In genomic region chr18:9876867-9877654, GRCh38 we compare ENCODE assay signal across 8 cellular contexts. TPM values are rescaled to one million over a fixed set of nuclear protein-coding genes. Genes with fewer than 3 reads are reported as not detected.
DNase-seq lines count a peak whose midpoint lies in the region; ATAC-seq and TF ChIP-seq lines count a peak whose summit lies in the region.

No MANE protein-coding gene starts in this region.

- peak; percentile 89 for ATAC-seq in aorta (ENCODE audit: low FRiP score)
- no peak for ATAC-seq in HG03521 (IDR thresholded peaks at IDR 0.05; ENCODE audit: unreplicated experiment)

- WGBS in liver: 38% methylated on average over 9 of the region's 9 CpGs
- WGBS in aorta, 2 donors: 5 to 6% methylated on average over 9 of the region's 9 CpGs

- TF ChIP-seq CTCF in liver (IDR thresholded peaks at IDR 0.05; ENCODE audit: low read depth, low read length, missing input control): no peak

- peak in 1 of 2 donors; percentile 23 for TF ChIP-seq RAD21 in liver (IDR thresholded peaks at IDR 0.05)

- DNase-seq in A172 (ENCODE audit: low spot score) (peak; percentile 92), HS-5 (ENCODE audit: low read depth) (peak; percentile 77), astrocyte of the hippocampus (ENCODE audit: low read depth, low spot score) (peak; percentile 87), aorta (no peak), CD1c-positive myeloid dendritic cell (ENCODE audit: extremely low spot score) (no peak), SIG-M5 treated with dmso at 0.1 percent for 504 hours (lab: John Stamatoyannopoulos, UW; ENCODE audit: unreplicated experiment) (no peak)

- intact Hi-C loops in aorta (cut with DNase I): no loop called here

- H3K36me3 ChIP-seq in liver (ENCODE audit: control insufficient read depth in 4 of 4, insufficient read depth in 3 of 4, low read depth in 1 of 4, low read length in 3 of 4) (no peaks in the 10 kb centered on the region), aorta (ENCODE audit: control insufficient read depth in 1 of 2, insufficient read depth in 2 of 2, low read length in 1 of 2) (no peaks in the 10 kb centered on the region)

- H3K9ac ChIP-seq in liver (ENCODE audit: low read depth in 1 of 2, low read length in 2 of 2): peak overlapping the region in 1 of 2 donors; percentile 31

- H3K9me3 ChIP-seq in liver (ENCODE audit: control insufficient read depth in 4 of 4, low read length in 3 of 4): no peaks in the 10 kb centered on the region
- no peaks in the 10 kb centered on the region for H3K9me3 ChIP-seq in aorta (ENCODE audit: control insufficient read depth, low read length)

- peak overlapping the region; percentile 12 to 37 for H3K27ac ChIP-seq in liver (ENCODE audit: low read depth in 1 of 2, low read length in 2 of 2)
- H3K27ac ChIP-seq in aorta (ENCODE audit: low read depth in 1 of 2, low read length in 2 of 2): peak overlapping the region; percentile 1 to 57

- H3K4me3 ChIP-seq in liver (ENCODE audit: low read depth in 1 of 3, low read length in 3 of 3) (no peak overlapping the region), aorta (ENCODE audit: low read length in 2 of 2) (peak overlapping the region; percentile 16 to 43)

- H3K27me3 ChIP-seq in liver (ENCODE audit: control insufficient read depth in 4 of 4, insufficient read depth in 4 of 4, low read length in 3 of 4) (no peaks in the 10 kb centered on the region), aorta (ENCODE audit: control insufficient read depth in 1 of 2, insufficient read depth in 2 of 2, low read length in 1 of 2) (no peaks in the 10 kb centered on the region)

- H3K4me1 ChIP-seq in liver (ENCODE audit: control insufficient read depth in 4 of 4, insufficient read depth in 4 of 4, low read length in 3 of 4): no peaks in the 10 kb centered on the region
- no peaks in the 10 kb centered on the region for H3K4me1 ChIP-seq in aorta (ENCODE audit: control insufficient read depth in 1 of 2, insufficient read depth in 2 of 2, low read length in 2 of 2)

TF ChIP-seq in liver, 16 proteins besides CTCF, POLR2A, EP300 and RAD21:
- TF ChIP-seq HNF4G (IDR thresholded peaks at IDR 0.05): no peak
- TF ChIP-seq ATF3 (IDR thresholded peaks at IDR 0.05): no peak
- TF ChIP-seq GABPA (IDR thresholded peaks at IDR 0.05 in 1 of 2, conservative IDR thresholded peaks at IDR 0.05 in 1 of 2): no peak
- TF ChIP-seq JUND (IDR thresholded peaks at IDR 0.05): no peak
- no peak for TF ChIP-seq ZBTB33 (IDR thresholded peaks at IDR 0.05)
- no peak for TF ChIP-seq TAF1 (conservative IDR thresholded peaks at IDR 0.05)
- no peak for TF ChIP-seq FOXA1 (IDR thresholded peaks at IDR 0.05)
- no peak for TF ChIP-seq RXRA (IDR thresholded peaks at IDR 0.05)
- peak; percentile 62 for TF ChIP-seq YY1 (IDR thresholded peaks at IDR 0.05)
- TF ChIP-seq SP1 (IDR thresholded peaks at IDR 0.05): peak; percentile 14
- no peak for TF ChIP-seq NR2F2 (IDR thresholded peaks at IDR 0.05)
- TF ChIP-seq MAX (IDR thresholded peaks at IDR 0.05): peak; percentile 16
- no peak for TF ChIP-seq HNF4A (conservative IDR thresholded peaks at IDR 0.05)

RNA-seq across cellular contexts. Expression of gene TXNDC2, which starts 8.7 kb away (rescaled TPM):
- total RNA-seq in A172 (2014; rRNA removed; shearing (Covaris generic)): 0.05 and 0.26 TPM in 2 replicates
- total RNA-seq in liver: under 1 TPM; under 0.01 to 0.09 TPM
- not detected for polyA plus RNA-seq in liver
- under 1 TPM; 0.21 to 0.65 TPM for total RNA-seq in aorta
- polyA plus RNA-seq in aorta: not detected

RNA-seq across cellular contexts. Expression of gene VAPA, which starts 36.8 kb away (rescaled TPM):
- total RNA-seq in A172 (2014; rRNA removed; shearing (Covaris generic)): 399 and 471 TPM in 2 replicates
- 100 to 1,000 TPM in 1 of 2 donors, 10 to 100 TPM in 1; 98.6 to 114 TPM for total RNA-seq in liver
- polyA plus RNA-seq in liver: 10 to 100 TPM; 80.7 to 83.3 TPM
- 100 to 1,000 TPM; 176 to 221 TPM for total RNA-seq in aorta
- polyA plus RNA-seq in aorta: 100 to 1,000 TPM; 119 to 210 TPM

Comparison
In these comparisons a context has a peak if more than half of its experiments do, and no peak if none do; other contexts are left out.
1. DNase-seq: peak in A172 (single experiment), HS-5 (single experiment) and astrocyte of the hippocampus (single experiment); none in aorta (0 of 2), CD1c-positive myeloid dendritic cell (single experiment) and SIG-M5 treated with dmso at 0.1 percent for 504 hours (single experiment).
2. H3K4me3 ChIP-seq: peak in aorta (2 of 2); none in liver (0 of 3).